In the genomic region with DNA sequence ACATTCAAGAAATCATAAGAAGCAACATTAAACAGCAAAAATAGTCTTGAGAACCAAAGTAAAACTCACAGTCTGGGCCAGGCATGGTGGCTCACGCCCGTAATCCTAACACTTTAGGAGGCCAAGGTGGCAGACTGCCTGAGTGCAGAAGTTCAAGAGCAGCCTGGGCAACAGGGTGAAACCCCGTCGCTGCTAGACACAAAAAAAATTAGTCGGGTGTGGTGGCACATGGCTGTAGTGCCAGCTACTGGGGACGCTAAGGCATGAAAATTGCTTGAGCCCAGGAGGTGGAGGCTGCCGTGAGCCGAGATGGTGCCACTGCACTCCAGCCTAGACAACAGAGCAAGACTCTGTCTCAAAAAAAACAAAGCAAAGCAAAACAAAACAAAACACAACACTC, we compare ENCODE assay signal across 16 cellular contexts.
"Had no signal": no experiment of that assay in that cellular context is flagged by ENCODE, and none has a peak within 500 bp of the region (broad histone marks: within the 10 kb centered on the region; RNA-seq: fewer than 3 reads in every experiment).

No MANE protein-coding gene starts in this region.

- H3K9me3 Mint-ChIP-seq: activated naive CD8-positive, alpha-beta T cell treated with anti-CD3 and anti-CD28 coated beads, Interleukin-2, amount 50 U/mL, for 24 hours; activated T-helper 1 cell treated with anti-CD3 and anti-CD28 coated beads, Interleukin-12 subunit alpha, Interleukin-12 subunit beta, Interleukin-2, Interleukin-4 antibody, amounts not matched to agents 30 ng/mL and 10 ng/mL and 1 ng/mL, durations not matched to agents 14 hours and 24 hours and 36 hours; neural progenitor cell had no signal

- H3K4me2 ChIP-seq: neural progenitor cell had no signal

- H3K27me3 ChIP-seq: cardiac muscle cell, gastroesophageal sphincter, neural progenitor cell had no signal

- H3K4me3 Mint-ChIP-seq: activated CD4-positive, alpha-beta T cell treated with anti-CD3 and anti-CD28 coated beads for 36 hours; activated naive CD8-positive, alpha-beta T cell treated with anti-CD3 and anti-CD28 coated beads, Interleukin-2, amount 50 U/mL, for 24 hours; activated T-helper 1 cell treated with anti-CD3 and anti-CD28 coated beads, Interleukin-12 subunit alpha, Interleukin-12 subunit beta, Interleukin-2, Interleukin-4 antibody, amounts not matched to agents 30 ng/mL and 10 ng/mL and 1 ng/mL, durations not matched to agents 14 hours and 24 hours and 36 hours; neural progenitor cell had no signal

- H3K9ac ChIP-seq: neural progenitor cell had no signal

- H3K4me1 Mint-ChIP-seq: activated CD4-positive, alpha-beta T cell treated with anti-CD3 and anti-CD28 coated beads for 36 hours; activated naive CD8-positive, alpha-beta T cell treated with anti-CD3 and anti-CD28 coated beads, Interleukin-2, amount 50 U/mL, for 24 hours; neural progenitor cell had no signal

- H3K36me3 Mint-ChIP-seq: neural progenitor cell had no signal

- H3K4me1 ChIP-seq: gastroesophageal sphincter, heart right ventricle, lower lobe of right lung, neural progenitor cell, pancreas had no signal

- ATAC-seq: activated CD4-positive, alpha-beta T cell treated with anti-CD3 and anti-CD28 coated beads for 36 hours; activated naive CD8-positive, alpha-beta T cell treated with anti-CD3 and anti-CD28 coated beads, Interleukin-2, amount 50 U/mL, for 24 hours; gastroesophageal sphincter; left colon; pancreas had no signal

- H3K36me3 ChIP-seq: cardiac muscle cell, gastroesophageal sphincter, heart right ventricle, lower lobe of right lung, pancreas had no signal

- H3K27me3 Mint-ChIP-seq: activated CD4-positive, alpha-beta T cell treated with anti-CD3 and anti-CD28 coated beads for 36 hours had no signal

- H3K4me3 ChIP-seq: cardiac muscle cell, dorsolateral prefrontal cortex, gastroesophageal sphincter, heart right ventricle, lower lobe of right lung, neural progenitor cell, pancreas had no signal

- H3K27ac Mint-ChIP-seq: activated CD4-positive, alpha-beta T cell treated with anti-CD3 and anti-CD28 coated beads for 36 hours; activated naive CD8-positive, alpha-beta T cell treated with anti-CD3 and anti-CD28 coated beads, Interleukin-2, amount 50 U/mL, for 24 hours; activated T-helper 1 cell treated with anti-CD3 and anti-CD28 coated beads, Interleukin-12 subunit alpha, Interleukin-12 subunit beta, Interleukin-2, Interleukin-4 antibody, amounts not matched to agents 30 ng/mL and 10 ng/mL and 1 ng/mL, durations not matched to agents 14 hours and 24 hours and 36 hours; neural progenitor cell had no signal

- H2AFZ ChIP-seq: neural progenitor cell had no signal

- DNase-seq: activated CD4-positive, alpha-beta T cell treated with anti-CD3 and anti-CD28 coated beads for 36 hours; activated naive CD4-positive, alpha-beta T cell; activated naive CD8-positive, alpha-beta T cell treated with anti-CD3 and anti-CD28 coated beads, Interleukin-2, amount 50 U/mL, for 24 hours; dorsolateral prefrontal cortex; heart right ventricle; left colon; lower lobe of right lung; midbrain; stimulated activated CD4-positive, alpha-beta T cell treated with anti-CD3 and anti-CD28 coated beads, Interleukin-12 subunit alpha, Interleukin-12 subunit beta, amount 100 ng/mL, for 4 hours; stimulated activated CD4-positive, alpha-beta T cell treated with anti-CD3 and anti-CD28 coated beads, Interleukin-2, amount 100 ng/mL, for 24 hours; T-helper 2 cell had no signal

- H3K9me3 ChIP-seq: gastroesophageal sphincter, heart right ventricle, lower lobe of right lung, pancreas had no signal

- H3K27ac ChIP-seq: cardiac muscle cell, dorsolateral prefrontal cortex, gastroesophageal sphincter, heart right ventricle, lower lobe of right lung, neural progenitor cell, pancreas had no signal
